2 cellular contexts compared by ENCODE assay signal in the genomic region with DNA sequence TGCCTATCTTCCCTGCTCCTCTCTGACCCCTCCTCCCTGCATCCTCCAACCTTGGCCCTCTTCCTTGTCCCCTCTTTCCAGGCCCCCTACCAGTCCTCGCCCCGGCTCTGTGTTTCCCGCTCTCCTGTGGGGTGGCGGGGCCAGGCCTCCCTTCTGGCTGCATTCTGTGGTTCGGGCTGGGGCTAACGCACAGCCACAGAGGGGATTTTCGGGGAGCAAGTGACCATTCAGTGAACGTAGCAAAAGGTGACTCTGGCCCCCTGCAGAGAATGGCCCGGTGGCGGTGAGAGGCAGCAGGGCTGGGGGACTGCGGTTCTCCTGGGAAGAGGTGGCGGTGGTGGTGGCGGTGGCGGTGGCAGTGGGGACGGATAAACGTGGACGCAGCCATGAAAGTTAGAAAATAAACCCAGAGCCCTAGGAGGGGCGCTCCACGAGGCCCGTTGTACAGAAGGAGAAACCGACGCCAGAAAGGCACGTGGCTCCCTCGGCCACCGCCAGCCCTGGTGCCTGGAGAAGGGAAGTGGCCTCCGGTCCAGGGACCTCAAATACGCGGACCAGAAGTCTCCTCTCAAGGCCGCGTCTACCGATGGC.
TF ChIP-seq lines count a peak whose summit lies in the region.

No MANE protein-coding gene starts in this region.

TF ChIP-seq in GM23338, 12 proteins besides CTCF, POLR2A, EP300 and RAD21:
- TF ChIP-seq, protein P1, sequence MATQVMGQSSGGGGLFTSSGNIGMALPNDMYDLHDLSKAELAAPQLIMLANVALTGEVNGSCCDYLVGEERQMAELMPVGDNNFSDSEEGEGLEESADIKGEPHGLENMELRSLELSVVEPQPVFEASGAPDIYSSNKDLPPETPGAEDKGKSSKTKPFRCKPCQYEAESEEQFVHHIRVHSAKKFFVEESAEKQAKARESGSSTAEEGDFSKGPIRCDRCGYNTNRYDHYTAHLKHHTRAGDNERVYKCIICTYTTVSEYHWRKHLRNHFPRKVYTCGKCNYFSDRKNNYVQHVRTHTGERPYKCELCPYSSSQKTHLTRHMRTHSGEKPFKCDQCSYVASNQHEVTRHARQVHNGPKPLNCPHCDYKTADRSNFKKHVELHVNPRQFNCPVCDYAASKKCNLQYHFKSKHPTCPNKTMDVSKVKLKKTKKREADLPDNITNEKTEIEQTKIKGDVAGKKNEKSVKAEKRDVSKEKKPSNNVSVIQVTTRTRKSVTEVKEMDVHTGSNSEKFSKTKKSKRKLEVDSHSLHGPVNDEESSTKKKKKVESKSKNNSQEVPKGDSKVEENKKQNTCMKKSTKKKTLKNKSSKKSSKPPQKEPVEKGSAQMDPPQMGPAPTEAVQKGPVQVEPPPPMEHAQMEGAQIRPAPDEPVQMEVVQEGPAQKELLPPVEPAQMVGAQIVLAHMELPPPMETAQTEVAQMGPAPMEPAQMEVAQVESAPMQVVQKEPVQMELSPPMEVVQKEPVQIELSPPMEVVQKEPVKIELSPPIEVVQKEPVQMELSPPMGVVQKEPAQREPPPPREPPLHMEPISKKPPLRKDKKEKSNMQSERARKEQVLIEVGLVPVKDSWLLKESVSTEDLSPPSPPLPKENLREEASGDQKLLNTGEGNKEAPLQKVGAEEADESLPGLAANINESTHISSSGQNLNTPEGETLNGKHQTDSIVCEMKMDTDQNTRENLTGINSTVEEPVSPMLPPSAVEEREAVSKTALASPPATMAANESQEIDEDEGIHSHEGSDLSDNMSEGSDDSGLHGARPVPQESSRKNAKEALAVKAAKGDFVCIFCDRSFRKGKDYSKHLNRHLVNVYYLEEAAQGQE (IDR thresholded peaks at IDR 0.05; ENCODE audit: unreplicated experiment): no peak
- TF ChIP-seq EZH2 (IDR thresholded peaks at IDR 0.05; ENCODE audit: low read depth, unreplicated experiment): no peak

TF ChIP-seq in H1, 55 proteins besides CTCF, POLR2A, EP300 and RAD21:
- no peak for TF ChIP-seq KDM1A (IDR thresholded peaks at IDR 0.05; ENCODE audit: borderline replicate concordance, low read length)
- TF ChIP-seq, protein P2, sequence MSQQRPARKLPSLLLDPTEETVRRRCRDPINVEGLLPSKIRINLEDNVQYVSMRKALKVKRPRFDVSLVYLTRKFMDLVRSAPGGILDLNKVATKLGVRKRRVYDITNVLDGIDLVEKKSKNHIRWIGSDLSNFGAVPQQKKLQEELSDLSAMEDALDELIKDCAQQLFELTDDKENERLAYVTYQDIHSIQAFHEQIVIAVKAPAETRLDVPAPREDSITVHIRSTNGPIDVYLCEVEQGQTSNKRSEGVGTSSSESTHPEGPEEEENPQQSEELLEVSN (IDR thresholded peaks at IDR 0.05): peak; percentile 29; the same call in 1 of the 2 replicates
- no peak for TF ChIP-seq MAFK (IDR thresholded peaks at IDR 0.05; ENCODE audit: low read depth, low read length)
- no peak for TF ChIP-seq BCL11A (IDR thresholded peaks at IDR 0.05; ENCODE audit: low read depth in 2 of 2, low read length in 2 of 2)
